In genomic region chr12:94929780-94930179, GRCh38 we compare ENCODE assay signal across 27 cellular contexts.
"Had no signal": no experiment of that assay in that cellular context is flagged by ENCODE, and none has a peak within 500 bp of the region (broad histone marks: within the 10 kb centered on the region; RNA-seq: fewer than 3 reads in every experiment).

No MANE protein-coding gene starts in this region.

- DNase-seq: hippocampal formation; kidney glomerular epithelial cell; left cardiac atrium; left lung; lower lobe of right lung; mammary epithelial cell; mesenchymal stem cell; naive thymus-derived CD8-positive, alpha-beta T cell; nucleus accumbens; pancreas; posterior cingulate gyrus; retina; right cardiac atrium; sigmoid colon; small intestine; spleen; stimulated activated CD4-positive, alpha-beta T cell treated with anti-CD3 and anti-CD28 coated beads, Interleukin-4, amount 100 ng/mL, for 24 hours; stimulated activated naive CD4-positive, alpha-beta T cell; substantia nigra; uterus had no signal

- H3K4me3 ChIP-seq: left lung, lower lobe of right lung, pancreas, prostate gland, sigmoid colon, spleen, tibial nerve, uterus had no signal

- H3K4me1 Mint-ChIP-seq: nephron; stimulated activated effector memory CD8-positive, alpha-beta T cell treated with anti-CD3 and anti-CD28 coated beads, Interleukin-12 subunit alpha, Interleukin-12 subunit beta, amount 100 ng/mL, for 72 hours had no signal

- H3K27me3 Mint-ChIP-seq: stimulated activated naive CD8-positive, alpha-beta T cell treated with anti-CD3 and anti-CD28 coated beads, Interleukin-15, Interleukin-2, amounts not matched to agents 100 ng/mL and 50 ng/mL, for 24 hours had no signal

- H3K4me3 Mint-ChIP-seq: naive thymus-derived CD8-positive, alpha-beta T cell; nephron; neural crest cell; stimulated activated effector memory CD8-positive, alpha-beta T cell treated with anti-CD3 and anti-CD28 coated beads, Interleukin-12 subunit alpha, Interleukin-12 subunit beta, amount 100 ng/mL, for 72 hours; stimulated activated naive CD8-positive, alpha-beta T cell treated with anti-CD3 and anti-CD28 coated beads, Interleukin-15, Interleukin-2, amounts not matched to agents 100 ng/mL and 50 ng/mL, for 24 hours; type B pancreatic cell had no signal

- H3K27ac ChIP-seq: left lung, lower lobe of right lung, pancreas, prostate gland, sigmoid colon, spleen, tibial nerve, uterus had no signal

- H3K9me3 Mint-ChIP-seq: naive thymus-derived CD8-positive, alpha-beta T cell; nephron; neural crest cell; stimulated activated effector memory CD8-positive, alpha-beta T cell treated with anti-CD3 and anti-CD28 coated beads, Interleukin-12 subunit alpha, Interleukin-12 subunit beta, amount 100 ng/mL, for 72 hours; stimulated activated naive CD8-positive, alpha-beta T cell treated with anti-CD3 and anti-CD28 coated beads, Interleukin-15, Interleukin-2, amounts not matched to agents 100 ng/mL and 50 ng/mL, for 24 hours; type B pancreatic cell had no signal

- ATAC-seq: left cardiac atrium; left lung; lower lobe of right lung; naive thymus-derived CD8-positive, alpha-beta T cell; right cardiac atrium; stimulated activated effector memory CD8-positive, alpha-beta T cell treated with anti-CD3 and anti-CD28 coated beads, Interleukin-12 subunit alpha, Interleukin-12 subunit beta, amount 100 ng/mL, for 72 hours had no signal

- H3K4me1 ChIP-seq: left lung, lower lobe of right lung, pancreas, prostate gland, sigmoid colon, spleen, tibial nerve, uterus had no signal

- H3K36me3 Mint-ChIP-seq: naive thymus-derived CD8-positive, alpha-beta T cell; stimulated activated effector memory CD8-positive, alpha-beta T cell treated with anti-CD3 and anti-CD28 coated beads, Interleukin-12 subunit alpha, Interleukin-12 subunit beta, amount 100 ng/mL, for 72 hours; type B pancreatic cell had no signal

- H3K27ac Mint-ChIP-seq: nephron; stimulated activated effector memory CD8-positive, alpha-beta T cell treated with anti-CD3 and anti-CD28 coated beads, Interleukin-12 subunit alpha, Interleukin-12 subunit beta, amount 100 ng/mL, for 72 hours; stimulated activated naive CD8-positive, alpha-beta T cell treated with anti-CD3 and anti-CD28 coated beads, Interleukin-15, Interleukin-2, amounts not matched to agents 100 ng/mL and 50 ng/mL, for 24 hours; type B pancreatic cell had no signal

- H3K27me3 ChIP-seq: left lung, pancreas, sigmoid colon, spleen, tibial nerve, uterus had no signal

- H3K9me3 ChIP-seq: left lung, lower lobe of right lung, pancreas, prostate gland, sigmoid colon, spleen, tibial nerve, uterus had no signal

- H3K36me3 ChIP-seq: left lung, lower lobe of right lung, pancreas, prostate gland, sigmoid colon, spleen, tibial nerve, uterus had no signal
